ENCODE assay signal across 35 cellular contexts in genomic region chr12:75099215-75099614, GRCh38.
"Had no signal": no experiment of that assay in that cellular context is flagged by ENCODE, and none has a peak within 500 bp of the region (broad histone marks: within the 10 kb centered on the region; RNA-seq: fewer than 3 reads in every experiment).

No MANE protein-coding gene starts in this region.

- DNase-seq: activated CD4-positive, alpha-beta memory T cell treated with anti-CD3 and anti-CD28 coated beads, Interleukin-2, amount 10 ng/mL, durations not matched to agents 7 days and 5 days; activated CD4-positive, alpha-beta T cell treated with anti-CD3 and anti-CD28 coated beads for 1 hour; activated CD4-positive, alpha-beta T cell treated with anti-CD3 and anti-CD28 coated beads for 48 hours; activated CD4-positive, CD25-positive, alpha-beta regulatory T cell; activated CD8-positive, alpha-beta memory T cell treated with anti-CD3 and anti-CD28 coated beads for 24 hours; activated CD8-positive, alpha-beta memory T cell treated with anti-CD3 and anti-CD28 coated beads, Interleukin-2, amount 10 ng/mL, durations not matched to agents 7 days and 5 days; activated CD8-positive, alpha-beta memory T cell treated with anti-CD3 and anti-CD28 coated beads, Interleukin-2, amount 50 U/mL, for 48 hours; activated effector memory CD4-positive, alpha-beta T cell treated with anti-CD3 and anti-CD28 coated beads, Interleukin-2, amount 50 U/mL, for 16 hours; activated naive CD4-positive, alpha-beta T cell; activated naive CD4-positive, alpha-beta T cell treated with anti-CD3 and anti-CD28 coated beads, Interleukin-2, amount 50 U/mL, for 16 hours; activated naive CD8-positive, alpha-beta T cell treated with anti-CD3 and anti-CD28 coated beads for 36 hours; activated T-cell treated with anti-CD3 and anti-CD28 coated beads, Interleukin-2, amount 50 U/mL, for 48 hours; amniotic stem cell; central memory CD4-positive, alpha-beta T cell; NCI-H1048; NCI-H1105 treated with DMSO at 0.1 percent for 48 hours; NCI-H1436 treated with DMSO at 0.1 percent for 48 hours; NCI-H187; NCI-H2029 treated with DMSO at 0.1 percent for 48 hours; NCI-H2107; NCI-H2171; NCI-H510A; NCI-H526; NCI-H774; RPMI8226; SHP77 treated with DMSO at 0.1 percent for 48 hours; SW 1271; T-helper 1 cell; T1000; WERI-Rb-1 had no signal

- H3K27me3 ChIP-seq: ascending aorta had no signal

- H3K9me3 Mint-ChIP-seq: activated CD4-positive, alpha-beta memory T cell treated with anti-CD3 and anti-CD28 coated beads, Interleukin-2, amount 10 ng/mL, durations not matched to agents 7 days and 5 days; activated naive CD8-positive, alpha-beta T cell treated with anti-CD3 and anti-CD28 coated beads for 36 hours; brain had no signal

- H3K4me1 ChIP-seq: ascending aorta had no signal

- H3K4me3 ChIP-seq: ascending aorta had no signal

- H3K4me1 Mint-ChIP-seq: activated CD4-positive, alpha-beta memory T cell treated with anti-CD3 and anti-CD28 coated beads, Interleukin-2, amount 10 ng/mL, durations not matched to agents 7 days and 5 days; activated CD8-positive, alpha-beta memory T cell treated with anti-CD3 and anti-CD28 coated beads, Interleukin-2, amount 10 ng/mL, durations not matched to agents 7 days and 5 days; activated naive CD8-positive, alpha-beta T cell treated with anti-CD3 and anti-CD28 coated beads for 36 hours had no signal

- H3K9ac ChIP-seq: KMS-11 had no signal

- H3K27me3 Mint-ChIP-seq: activated CD4-positive, alpha-beta memory T cell treated with anti-CD3 and anti-CD28 coated beads, Interleukin-2, amount 10 ng/mL, durations not matched to agents 7 days and 5 days; activated CD8-positive, alpha-beta memory T cell treated with anti-CD3 and anti-CD28 coated beads, Interleukin-2, amount 10 ng/mL, durations not matched to agents 7 days and 5 days; activated naive CD8-positive, alpha-beta T cell treated with anti-CD3 and anti-CD28 coated beads for 36 hours; brain had no signal

- ATAC-seq: activated CD8-positive, alpha-beta memory T cell treated with anti-CD3 and anti-CD28 coated beads, Interleukin-2, amount 10 ng/mL, durations not matched to agents 7 days and 5 days; Panc1 had no signal

- FAIRE-seq: colon had no signal

- H3K9me3 ChIP-seq: ascending aorta had no signal

- H3K27ac Mint-ChIP-seq: activated CD4-positive, alpha-beta memory T cell treated with anti-CD3 and anti-CD28 coated beads, Interleukin-2, amount 10 ng/mL, durations not matched to agents 7 days and 5 days; activated CD8-positive, alpha-beta memory T cell treated with anti-CD3 and anti-CD28 coated beads, Interleukin-2, amount 10 ng/mL, durations not matched to agents 7 days and 5 days; activated naive CD8-positive, alpha-beta T cell treated with anti-CD3 and anti-CD28 coated beads for 36 hours had no signal

- H3K36me3 ChIP-seq: ascending aorta, WERI-Rb-1 had no signal

- H3K36me3 Mint-ChIP-seq: activated CD8-positive, alpha-beta memory T cell treated with anti-CD3 and anti-CD28 coated beads, Interleukin-2, amount 10 ng/mL, durations not matched to agents 7 days and 5 days; activated naive CD8-positive, alpha-beta T cell treated with anti-CD3 and anti-CD28 coated beads for 36 hours; brain had no signal

- H3K27ac ChIP-seq: ascending aorta, KMS-11, WERI-Rb-1 had no signal

- H3K4me2 ChIP-seq: KMS-11 had no signal

- H3K4me3 Mint-ChIP-seq: activated CD4-positive, alpha-beta memory T cell treated with anti-CD3 and anti-CD28 coated beads, Interleukin-2, amount 10 ng/mL, durations not matched to agents 7 days and 5 days; activated CD8-positive, alpha-beta memory T cell treated with anti-CD3 and anti-CD28 coated beads, Interleukin-2, amount 10 ng/mL, durations not matched to agents 7 days and 5 days; activated naive CD8-positive, alpha-beta T cell treated with anti-CD3 and anti-CD28 coated beads for 36 hours; brain had no signal
